ENCODE assay signal across 8 cellular contexts in the genomic region with DNA sequence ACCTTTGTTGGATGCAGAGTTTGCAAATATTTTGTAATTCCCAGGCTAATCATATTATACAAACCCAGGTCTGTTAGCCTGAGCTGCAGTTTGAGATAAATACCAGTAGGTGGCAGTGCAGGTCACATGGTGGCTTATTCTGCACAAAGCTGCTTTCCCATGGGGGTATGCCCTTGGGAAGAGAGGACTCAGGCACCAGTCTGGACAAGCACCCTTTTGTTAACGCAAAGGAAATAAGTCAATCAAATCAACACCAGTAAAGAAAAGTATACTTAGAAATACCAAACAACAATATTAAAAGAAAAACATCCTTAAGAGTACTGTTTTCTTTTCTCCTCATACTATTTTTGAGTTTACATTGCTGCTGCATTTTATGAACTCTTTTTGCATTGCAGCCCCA.
DNase-seq lines count a peak whose midpoint lies in the region; ATAC-seq and TF ChIP-seq lines count a peak whose summit lies in the region.

No MANE protein-coding gene starts in this region.

- POLR2A ChIA-PET in AG04450 (lab: Yijun Ruan, JAX): no interaction called here

- ATAC-seq in HG03460 (IDR thresholded peaks at IDR 0.05; ENCODE audit: unreplicated experiment): peak; percentile 61
- no peak for ATAC-seq in GM19452 (IDR thresholded peaks at IDR 0.05; ENCODE audit: unreplicated experiment)

- H3K27me3 ChIP-seq in AG04450 (ENCODE audit: control insufficient read depth, insufficient read depth, low read length): no peaks in the 10 kb centered on the region
- H3K27me3 ChIP-seq in prostate gland (replicated peaks; ENCODE audit: insufficient read depth): no peaks in the 10 kb centered on the region

- H3K27ac ChIP-seq in AG04450 (ENCODE audit: low read depth, low read length) (no peak overlapping the region), prostate gland (no peak overlapping the region)

- DNase-seq in AG04450 (ENCODE audit: low read depth, low spot score): no peak
- DNase-seq in G401 (ENCODE audit: low spot score): peak; percentile 4
- peak; percentile 93 for DNase-seq in SK-MEL-5 (ENCODE audit: low read depth, low spot score)
- DNase-seq in fibroblast of the conjunctiva (ENCODE audit: low read depth): peak; percentile 60
- DNase-seq in prostate gland (ENCODE audit: low spot score): no peak
- DNase-seq in middle frontal gyrus (ENCODE audit: extremely low spot score, low spot score): no peak

- intact Hi-C loops in prostate gland (cut with DNase I): no loop called here

- no peak for TF ChIP-seq POLR2A in prostate gland (IDR thresholded peaks at IDR 0.05)

- CTCF ChIA-PET in AG04450 (lab: Charles Lee): interaction anchor here (0.6 to 1.1 kb wide), 4 partner anchors 13 to 1106 kb away, joined by 3 read pairs; no protein-coding TSS in a partner anchor

- H3K9me3 ChIP-seq in AG04450 (ENCODE audit: control insufficient read depth, insufficient read depth, low read length) (no peaks in the 10 kb centered on the region; the same call in 1 of the 2 replicates), prostate gland (no peaks in the 10 kb centered on the region)

- in situ Hi-C loops in G401 (cut with HindIII; ENCODE audit: low sequenced_read_pairs): no loop called here
- in situ Hi-C loops in SK-MEL-5 (cut with HindIII; ENCODE audit: low pct_unique_long_range_greater_than_20kb, low sequenced_read_pairs): no loop called here

- peak; percentile 89 for TF ChIP-seq CTCF in AG04450 (IDR thresholded peaks at IDR 0.05; ENCODE audit: low read depth, low read length)
- peak; percentile 63 to 82 (median 69) for TF ChIP-seq CTCF in prostate gland (IDR thresholded peaks at IDR 0.05)

- H3K4me3 ChIP-seq in AG04450 (ENCODE audit: low read depth, low read length): no peak overlapping the region
- no peak overlapping the region for H3K4me3 ChIP-seq in prostate gland

- no peaks in the 10 kb centered on the region for H3K36me3 ChIP-seq in prostate gland

- H3K4me1 ChIP-seq in prostate gland (replicated peaks): no peaks in the 10 kb centered on the region

- 38% methylated on average over 1 of the region's 1 CpG for WGBS in prostate gland

Comparison
In these comparisons a context has a peak if more than half of its experiments do, and no peak if none do; other contexts are left out.
1. DNase-seq: peak in G401 (single experiment), SK-MEL-5 (single experiment) and fibroblast of the conjunctiva (single experiment); none in AG04450 (single experiment), prostate gland (single experiment) and middle frontal gyrus (single experiment).